8 cellular contexts compared by ENCODE assay signal in genomic region chr6:109861946-109862345, GRCh38.
"Had no signal": no experiment of that assay in that cellular context is flagged by ENCODE, and none has a peak within 500 bp of the region (broad histone marks: within the 10 kb centered on the region; RNA-seq: fewer than 3 reads in every experiment).

No MANE protein-coding gene starts in this region.

- H3K27ac ChIP-seq: GM23248 had no signal

- H3K4me1 Mint-ChIP-seq: H9 had no signal

- H3K4me3 Mint-ChIP-seq: H9, HFFc6 had no signal

- H3K27ac Mint-ChIP-seq: H9, HFFc6 had no signal

- H3K4me3 ChIP-seq: GM23248, K562 had no signal

- DNase-seq: GM23248, GOT3, H9, HCEC 1CT, HFFc6, IMR-90, KG1 had no signal

- H3K9ac ChIP-seq: GM23248 had no signal
